In the genomic region with DNA sequence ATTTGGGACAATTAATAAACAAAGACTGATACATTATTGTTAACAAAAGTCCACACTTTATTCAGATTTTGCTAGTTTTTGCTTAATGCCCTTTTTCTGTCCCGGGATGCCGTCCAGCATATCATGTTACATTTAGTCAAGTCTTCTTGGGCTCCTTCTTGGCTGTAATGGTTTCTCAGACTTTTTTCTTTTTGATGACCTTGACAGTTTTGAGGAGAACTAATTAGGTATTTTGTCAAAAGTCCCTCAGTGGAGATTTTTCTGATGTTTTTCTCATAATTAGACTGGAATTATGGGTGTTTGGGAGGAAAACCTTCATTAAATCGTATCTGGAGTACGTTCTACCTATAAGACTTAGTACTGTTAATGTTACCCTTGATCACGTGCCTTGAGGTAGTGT, we compare ENCODE assay signal across 8 cellular contexts.
"Had no signal": no experiment of that assay in that cellular context is flagged by ENCODE, and none has a peak within 500 bp of the region (broad histone marks: within the 10 kb centered on the region; RNA-seq: fewer than 3 reads in every experiment).

No MANE protein-coding gene starts in this region.

- H3K4me2 ChIP-seq: GM23338, KMS-11 had no signal

- H3K4me3 ChIP-seq: GM23338 had no signal

- ATAC-seq: GM23338 had no signal

- DNase-seq: H9, HCEC 1CT, KBM-7 had no signal

- H3K27ac ChIP-seq: KMS-11 had no signal

- H2AFZ ChIP-seq: GM23338 had no signal

- FAIRE-seq: H1, H54, HTR-8/SVneo had no signal

- H3K9ac ChIP-seq: KMS-11 had no signal
